Comparison of ENCODE assay signal across 20 cellular contexts in the genomic region with DNA sequence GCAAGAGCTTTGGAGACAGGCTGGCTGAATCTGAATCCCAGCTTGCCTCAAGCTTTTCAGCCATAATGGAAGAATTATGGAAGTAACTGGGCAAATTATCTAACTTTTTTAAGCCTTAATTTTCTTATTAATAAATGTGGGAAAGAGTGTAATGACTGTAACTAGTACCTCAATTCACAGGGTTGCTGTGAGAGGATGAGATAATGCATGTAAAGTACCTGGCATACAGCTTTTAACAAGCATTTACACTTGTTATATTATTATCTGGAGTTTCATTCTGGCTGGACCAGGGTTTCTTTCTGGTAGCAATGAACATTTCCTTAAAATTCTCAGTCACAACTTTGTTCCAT. TPM values are rescaled to one million over a fixed set of nuclear protein-coding genes. Genes with fewer than 3 reads are reported as not detected.
DNase-seq lines count a peak whose midpoint lies in the region; ATAC-seq, FAIRE-seq and TF ChIP-seq lines count a peak whose summit lies in the region.
"Had no signal": no experiment of that assay in that cellular context is flagged by ENCODE, and none has a peak within 500 bp of the region (broad histone marks: within the 10 kb centered on the region; RNA-seq: fewer than 3 reads in every experiment).

No MANE protein-coding gene starts in this region.

- no peak overlapping the region for H3K9ac ChIP-seq in PC-3 (ENCODE audit: low read length)
- no peak overlapping the region for H3K9ac ChIP-seq in keratinocyte (ENCODE audit: control insufficient read depth, extremely low read depth, insufficient read depth, low read length)

- H3K4me3 ChIP-seq in PC-3 (ENCODE audit: low read length) = no peak overlapping the region
- H3K4me3 ChIP-seq in keratinocyte (ENCODE audit: control insufficient read depth in 2 of 3, extremely low read depth in 1 of 3, insufficient read depth in 2 of 3, low read depth in 1 of 3, low read length in 3 of 3) = no peak overlapping the region

- H3K9me3 ChIP-seq in PC-3 (ENCODE audit: low read length) (no peaks in the 10 kb centered on the region), keratinocyte (ENCODE audit: control insufficient read depth, low read depth, low read length) (no peaks in the 10 kb centered on the region)
- H3K9me3 ChIP-seq: BE2C had no signal

- ATAC-seq in GM18861 (IDR thresholded peaks at IDR 0.05; ENCODE audit: unreplicated experiment) (peak; percentile 11), HG02610 (IDR thresholded peaks at IDR 0.05; ENCODE audit: unreplicated experiment) (peak; percentile 31), PC-3 (no peak)

- H3K27me3 ChIP-seq in PC-3 (ENCODE audit: low read length) = no peaks in the 10 kb centered on the region
- H3K27me3 ChIP-seq in keratinocyte (ENCODE audit: control insufficient read depth, extremely low read depth, insufficient read depth, low read length) = no peaks in the 10 kb centered on the region
- H3K27me3 ChIP-seq: BE2C had no signal

- H3K79me2 ChIP-seq in PC-3 (ENCODE audit: low read length) = no peaks in the 10 kb centered on the region
- H3K79me2 ChIP-seq in keratinocyte (ENCODE audit: control insufficient read depth, insufficient read depth, low read length) = no peaks in the 10 kb centered on the region

- H3K27ac ChIP-seq in PC-3 (ENCODE audit: low read length) (no peak overlapping the region), keratinocyte (ENCODE audit: control insufficient read depth, insufficient read depth, low read length) (no peak overlapping the region)
- H3K27ac ChIP-seq: HL-60 had no signal

- 0 out of 2 replicates have a peak, but pooled peaks cover 5% of the 10 kb centered on the region for H3K9me2 ChIP-seq in PC-3 (replicated peaks; ENCODE audit: low read length)

- H3K36me3 ChIP-seq in PC-3 (ENCODE audit: low read depth, low read length) = no peaks in the 10 kb centered on the region
- H3K36me3 ChIP-seq in keratinocyte (ENCODE audit: control insufficient read depth in 2 of 2, extremely low read depth in 1 of 2, insufficient read depth in 2 of 2, low read length in 2 of 2) = no peaks in the 10 kb centered on the region
- H3K36me3 ChIP-seq: BE2C had no signal

- H2AFZ ChIP-seq in PC-3 (ENCODE audit: low read length) (0 out of 2 replicates have a peak overlapping the region, but pooled peaks have one; percentile 5), keratinocyte (ENCODE audit: control insufficient read depth, low read length) (peak overlapping the region; percentile 34)

- H3K4me2 ChIP-seq in PC-3 (ENCODE audit: low read length) (no peak overlapping the region), keratinocyte (ENCODE audit: control insufficient read depth, extremely low read depth, insufficient read depth, low read depth, low read length) (no peak overlapping the region)

- H4K20me1 ChIP-seq in PC-3 (ENCODE audit: low read length) (no peaks in the 10 kb centered on the region), keratinocyte (ENCODE audit: control insufficient read depth, extremely low read depth, insufficient read depth, low read length) (no peaks in the 10 kb centered on the region)

- no TSS peak for BruUV-seq in PC-3 (replicated peaks; lab: Mats Ljungman, UMichigan)

- CTCF ChIA-PET in PC-3 (lab: Charles Lee) = interaction anchor here (0.6 kb wide), 2 partner anchors 247 to 424 kb away, joined by 3 to 4 read pairs; no protein-coding TSS in a partner anchor

- POLR2A ChIA-PET in PC-3 (lab: Charles Lee; ENCODE audit: unreplicated experiment) = no interaction called here

- TF ChIP-seq CTCF in PC-3 (conservative IDR thresholded peaks at IDR 0.05; ENCODE audit: low read depth, low read length) (no peak), keratinocyte (optimal IDR thresholded peaks at IDR 0.05 in 1 of 3, IDR thresholded peaks at IDR 0.05 in 1 of 3, conservative IDR thresholded peaks at IDR 0.05 in 1 of 3; ENCODE audit: extremely low read depth in 1 of 3, insufficient read depth in 2 of 3, low read length in 3 of 3) (no peak)

- no peak for FAIRE-seq in keratinocyte (lab: Jason Lieb, UNC)
- FAIRE-seq: A204.1, H1 had no signal

- peaks cover 7% of the 10 kb centered on the region for H3K4me1 ChIP-seq in PC-3 (ENCODE audit: insufficient read depth, low read length)
- peaks cover 6% of the 10 kb centered on the region for H3K4me1 ChIP-seq in keratinocyte (ENCODE audit: control insufficient read depth, extremely low read depth, insufficient read depth, low read length)
- H3K4me1 ChIP-seq: BE2C had no signal

- H3K9me1 ChIP-seq in keratinocyte (ENCODE audit: control insufficient read depth, extremely low read depth, insufficient read depth, low read length) = no peaks in the 10 kb centered on the region

- dilution Hi-C loops in keratinocyte (cut with MboI; ENCODE audit: extremely low pct_ligation_motif_present, low sequenced_read_pairs) = no loop called here

- intact Hi-C loops in PC-3 (cut with micrococcal nuclease) = no loop called here

- DNase-seq in PC-3 = no peak
- no peak for DNase-seq in keratinocyte (ENCODE audit: low read depth, low spot score)
- DNase-seq in activated naive CD4-positive, alpha-beta T cell (lab: John Stamatoyannopoulos, UW) = no peak
- DNase-seq in NCI-H128 (lab: John Stamatoyannopoulos, UW; ENCODE audit: unreplicated experiment) = no peak
- DNase-seq in activated gamma-delta T cell (lab: John Stamatoyannopoulos, UW) = no peak
- DNase-seq: ACHN; BE2C; C1 segment of cervical spinal cord; CD4-positive, CD25-positive, alpha-beta regulatory T cell; CD8-positive, alpha-beta memory T cell; COR-L47; DMS 273 treated with DMSO at 0.1 percent for 48 hours; GDM1; H9 had no signal

- no peaks in the 10 kb centered on the region for H3F3A ChIP-seq in PC-3 (ENCODE audit: low read length, unreplicated experiment)

RNA-seq across cellular contexts. Expression of a gene that starts 15.9 kb away (rescaled TPM):
- 0.17 and 0.18 TPM in 2 replicates for total RNA-seq in PC-3 (2014; rRNA removed)
- 1.1 to 1.2 TPM (median 1.2 TPM) in 3 replicates for polyA plus RNA-seq in keratinocyte
- polyA plus RNA-seq in keratinocyte (2011; ENCODE audit: low read depth) = not detected
- 1.3 and 2.3 TPM in 2 replicates for polyA plus RNA-seq in keratinocyte (2011; cell fraction: cytosol; rRNA removed)
- polyA plus RNA-seq in keratinocyte (2011; cell fraction: nucleus; rRNA removed) = 0.60 and 1.00 TPM in 2 replicates
- polyA plus RNA-seq in keratinocyte (2012; ENCODE audit: low replicate concordance) = 0.27 and 0.55 TPM in 2 replicates
- 0.43 to 0.86 TPM in 2 of 3 replicates, not detected in the other for polyA minus RNA-seq in keratinocyte
- 1.2 TPM for polyA minus RNA-seq in keratinocyte (2011; cell fraction: cytosol; rRNA and poly(A)+ RNA removed)
- 0.21 and 2.2 TPM in 2 replicates for polyA minus RNA-seq in keratinocyte (2011; cell fraction: nucleus; rRNA and poly(A)+ RNA removed)
- total RNA-seq: HT1080 had no signal
